In genomic region chr2:196170681-196171247, GRCh38 we compare ENCODE assay signal across 8 cellular contexts. TPM values are rescaled to one million over a fixed set of nuclear protein-coding genes. Genes with fewer than 3 reads are reported as not detected.
A peak's percentile ranks its signal among the peaks of the same experiment; 100 is the strongest.
DNase-seq lines count a peak whose midpoint lies in the region; ATAC-seq, FAIRE-seq and TF ChIP-seq lines count a peak whose summit lies in the region.

No MANE protein-coding gene starts in this region.

- no peak for FAIRE-seq in pancreas (lab: Jason Lieb, UNC)

- no peak for TF ChIP-seq CTCF in pancreas (IDR thresholded peaks at IDR 0.05)

- ATAC-seq in pancreas: peak; percentile 48 to 67 (median 58)

- H3K4me3 ChIP-seq in pancreas: peak overlapping the region; percentile 84 to 98 (median 92)

- 0% methylated on average over 44 to 53 of the region's 53 CpGs for WGBS in pancreas, 2 donors

- peak overlapping the region; percentile 73 to 92 (median 84) for H3K27ac ChIP-seq in pancreas

- intact Hi-C loops in pancreas (cut with DNase I): no loop called here

- DNase-seq in NCI-H1694 treated with DMSO at 0.1 percent for 48 hours (lab: John Stamatoyannopoulos, UW) (peak; percentile 54), NCI-H1694 (lab: John Stamatoyannopoulos, UW) (no peak), H4 (ENCODE audit: low spot score) (peak; percentile 35), NAMALWA (ENCODE audit: low spot score) (peak; percentile 74), globus pallidus (ENCODE audit: low spot score) (peak; percentile 20), pancreas (peak in 5 of 6 donors; percentile 13 to 74 (median 31)), DMS153 treated with DMSO at 0.1 percent for 48 hours (lab: John Stamatoyannopoulos, UW; ENCODE audit: unreplicated experiment) (no peak)
- DNase-seq in activated naive CD4-positive, alpha-beta T cell (lab: John Stamatoyannopoulos, UW): peak in 3 of 4 experiments; percentile 21 to 43 (median 41)

- peaks cover 0 to 10% (median 6%) of the 10 kb centered on the region in 3 donors for H3K4me1 ChIP-seq in pancreas

- H3K9me3 ChIP-seq in pancreas: no peaks in the 10 kb centered on the region

- H3K27me3 ChIP-seq in pancreas: no peaks in the 10 kb centered on the region

- no peaks in the 10 kb centered on the region for H3K36me3 ChIP-seq in pancreas

RNA-seq across cellular contexts. Expression of gene STK17B, which starts 0.6 kb away (rescaled TPM):
- total RNA-seq in H4 (2014; rRNA removed; shearing (Covaris generic)): 15.9 and 19.8 TPM in 2 replicates
- total RNA-seq in pancreas: 10 to 100 TPM in 1 of 6 donors, 1 to 10 TPM in 5; 4.8 to 10.9 (median 7.2) TPM
- 1 to 10 TPM; 1.9 to 2.1 TPM for polyA plus RNA-seq in pancreas

Comparison
In these comparisons a context has a peak if more than half of its experiments do, and no peak if none do; other contexts are left out.
1. DNase-seq: peak in NCI-H1694 treated with DMSO at 0.1 percent for 48 hours (single experiment), H4 (single experiment), NAMALWA (single experiment), activated naive CD4-positive, alpha-beta T cell (3 of 4), globus pallidus (single experiment) and pancreas (5 of 6); none in NCI-H1694 (single experiment) and DMS153 treated with DMSO at 0.1 percent for 48 hours (single experiment).